1 cellular context compared by ENCODE assay signal in the genomic region with DNA sequence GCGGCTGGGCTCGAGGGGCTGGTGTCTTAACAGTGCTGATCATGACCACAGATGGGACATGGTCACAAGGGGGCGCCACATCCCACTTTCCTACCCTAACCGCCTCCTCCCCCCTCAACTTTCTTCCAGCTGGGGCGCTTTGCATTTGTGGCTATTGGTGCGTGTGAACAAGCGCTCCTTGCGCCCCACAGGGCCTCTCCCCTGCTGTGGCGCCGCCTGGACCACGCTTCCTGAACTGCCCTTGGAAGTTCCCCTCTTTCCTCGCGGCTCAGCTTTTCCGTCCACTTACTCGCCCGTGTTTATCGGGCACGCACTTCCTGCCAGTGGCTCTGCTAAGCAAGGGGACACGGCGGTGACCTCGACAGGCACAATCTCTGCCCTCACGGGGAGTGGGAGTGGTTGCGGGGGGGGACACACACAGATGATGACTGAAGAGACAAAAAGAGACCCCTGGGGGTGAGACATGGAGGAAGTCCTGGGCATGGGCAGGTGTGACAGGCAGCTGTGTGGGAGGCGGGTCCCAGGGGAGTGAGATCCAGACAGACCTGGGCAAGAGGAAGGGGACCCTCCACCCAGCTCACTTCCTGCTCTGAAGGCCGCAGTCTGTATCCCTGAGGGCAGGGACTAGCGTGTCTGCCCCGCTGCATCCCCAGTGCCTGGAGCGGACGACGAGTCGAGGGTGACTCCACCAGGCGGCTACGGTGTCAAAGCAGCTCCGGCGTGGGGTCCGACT.
TF ChIP-seq lines count a peak whose summit lies in the region.

No MANE protein-coding gene starts in this region.

TF ChIP-seq in GM12878, 131 proteins besides CTCF, POLR2A, EP300 and RAD21 (continued from another document and continues in another):
- TF ChIP-seq, protein P1, sequence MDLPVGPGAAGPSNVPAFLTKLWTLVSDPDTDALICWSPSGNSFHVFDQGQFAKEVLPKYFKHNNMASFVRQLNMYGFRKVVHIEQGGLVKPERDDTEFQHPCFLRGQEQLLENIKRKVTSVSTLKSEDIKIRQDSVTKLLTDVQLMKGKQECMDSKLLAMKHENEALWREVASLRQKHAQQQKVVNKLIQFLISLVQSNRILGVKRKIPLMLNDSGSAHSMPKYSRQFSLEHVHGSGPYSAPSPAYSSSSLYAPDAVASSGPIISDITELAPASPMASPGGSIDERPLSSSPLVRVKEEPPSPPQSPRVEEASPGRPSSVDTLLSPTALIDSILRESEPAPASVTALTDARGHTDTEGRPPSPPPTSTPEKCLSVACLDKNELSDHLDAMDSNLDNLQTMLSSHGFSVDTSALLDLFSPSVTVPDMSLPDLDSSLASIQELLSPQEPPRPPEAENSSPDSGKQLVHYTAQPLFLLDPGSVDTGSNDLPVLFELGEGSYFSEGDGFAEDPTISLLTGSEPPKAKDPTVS (IDR thresholded peaks at IDR 0.05; ENCODE audit: low read depth, low read length) = no peak
- TF ChIP-seq FOXM1 (IDR thresholded peaks at IDR 0.05; ENCODE audit: low read depth, low read length) (no peak), BACH1 (IDR thresholded peaks at IDR 0.05; ENCODE audit: borderline replicate concordance) (0 out of 2 replicates have a peak, but pooled peaks have one; percentile 40), POLR2AphosphoS2 (IDR thresholded peaks at IDR 0.05; ENCODE audit: low read depth, low read length) (no peak), EGR1 (IDR thresholded peaks at IDR 0.05; ENCODE audit: borderline replicate concordance in 1 of 2, low read depth in 2 of 2, low read length in 2 of 2) (0 out of 3 replicates have a peak, but pooled peaks of 1 of the 2 experiments have one; percentile 17), TAF1 (IDR thresholded peaks at IDR 0.05; ENCODE audit: borderline replicate concordance, low read depth, low read length) (no peak), SPI1 (IDR thresholded peaks at IDR 0.05; ENCODE audit: borderline replicate concordance, insufficient read depth, low read depth, low read length) (no peak), STAT3 (IDR thresholded peaks at IDR 0.05; ENCODE audit: low read depth, low read length) (no peak), RCOR1 (conservative IDR thresholded peaks at IDR 0.05; ENCODE audit: low read depth, low read length) (no peak), SIX5 (IDR thresholded peaks at IDR 0.05; ENCODE audit: low read depth, low read length, severe bottlenecking) (no peak), CHD1 (IDR thresholded peaks at IDR 0.05; ENCODE audit: low read depth, low read length) (no peak), SREBF1 (IDR thresholded peaks at IDR 0.05; ENCODE audit: low read length) (no peak), HDGF (IDR thresholded peaks at IDR 0.05) (peak; percentile 85), MEF2A (IDR thresholded peaks at IDR 0.05; ENCODE audit: insufficient read depth, low read depth, low read length) (no peak), RBBP5 (conservative IDR thresholded peaks at IDR 0.05) (no peak), SMARCA5 (IDR thresholded peaks at IDR 0.05) (peak; percentile 95), GABPA (IDR thresholded peaks at IDR 0.05; ENCODE audit: low read depth) (no peak), HDAC6 (IDR thresholded peaks at IDR 0.05; ENCODE audit: unreplicated experiment) (no peak), WRNIP1 (IDR thresholded peaks at IDR 0.05; ENCODE audit: borderline replicate concordance, low read depth, low read length) (no peak), YY1 (IDR thresholded peaks at IDR 0.05; ENCODE audit: low read depth, low read length) (peak; percentile 47), MXI1 (IDR thresholded peaks at IDR 0.05; ENCODE audit: low read depth, low read length) (no peak; the same call in 1 of the 2 replicates)
- TF ChIP-seq, protein P2, sequence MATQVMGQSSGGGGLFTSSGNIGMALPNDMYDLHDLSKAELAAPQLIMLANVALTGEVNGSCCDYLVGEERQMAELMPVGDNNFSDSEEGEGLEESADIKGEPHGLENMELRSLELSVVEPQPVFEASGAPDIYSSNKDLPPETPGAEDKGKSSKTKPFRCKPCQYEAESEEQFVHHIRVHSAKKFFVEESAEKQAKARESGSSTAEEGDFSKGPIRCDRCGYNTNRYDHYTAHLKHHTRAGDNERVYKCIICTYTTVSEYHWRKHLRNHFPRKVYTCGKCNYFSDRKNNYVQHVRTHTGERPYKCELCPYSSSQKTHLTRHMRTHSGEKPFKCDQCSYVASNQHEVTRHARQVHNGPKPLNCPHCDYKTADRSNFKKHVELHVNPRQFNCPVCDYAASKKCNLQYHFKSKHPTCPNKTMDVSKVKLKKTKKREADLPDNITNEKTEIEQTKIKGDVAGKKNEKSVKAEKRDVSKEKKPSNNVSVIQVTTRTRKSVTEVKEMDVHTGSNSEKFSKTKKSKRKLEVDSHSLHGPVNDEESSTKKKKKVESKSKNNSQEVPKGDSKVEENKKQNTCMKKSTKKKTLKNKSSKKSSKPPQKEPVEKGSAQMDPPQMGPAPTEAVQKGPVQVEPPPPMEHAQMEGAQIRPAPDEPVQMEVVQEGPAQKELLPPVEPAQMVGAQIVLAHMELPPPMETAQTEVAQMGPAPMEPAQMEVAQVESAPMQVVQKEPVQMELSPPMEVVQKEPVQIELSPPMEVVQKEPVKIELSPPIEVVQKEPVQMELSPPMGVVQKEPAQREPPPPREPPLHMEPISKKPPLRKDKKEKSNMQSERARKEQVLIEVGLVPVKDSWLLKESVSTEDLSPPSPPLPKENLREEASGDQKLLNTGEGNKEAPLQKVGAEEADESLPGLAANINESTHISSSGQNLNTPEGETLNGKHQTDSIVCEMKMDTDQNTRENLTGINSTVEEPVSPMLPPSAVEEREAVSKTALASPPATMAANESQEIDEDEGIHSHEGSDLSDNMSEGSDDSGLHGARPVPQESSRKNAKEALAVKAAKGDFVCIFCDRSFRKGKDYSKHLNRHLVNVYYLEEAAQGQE (IDR thresholded peaks at IDR 0.05; ENCODE audit: low read depth, low read length) = no peak
- TF ChIP-seq, protein P3, sequence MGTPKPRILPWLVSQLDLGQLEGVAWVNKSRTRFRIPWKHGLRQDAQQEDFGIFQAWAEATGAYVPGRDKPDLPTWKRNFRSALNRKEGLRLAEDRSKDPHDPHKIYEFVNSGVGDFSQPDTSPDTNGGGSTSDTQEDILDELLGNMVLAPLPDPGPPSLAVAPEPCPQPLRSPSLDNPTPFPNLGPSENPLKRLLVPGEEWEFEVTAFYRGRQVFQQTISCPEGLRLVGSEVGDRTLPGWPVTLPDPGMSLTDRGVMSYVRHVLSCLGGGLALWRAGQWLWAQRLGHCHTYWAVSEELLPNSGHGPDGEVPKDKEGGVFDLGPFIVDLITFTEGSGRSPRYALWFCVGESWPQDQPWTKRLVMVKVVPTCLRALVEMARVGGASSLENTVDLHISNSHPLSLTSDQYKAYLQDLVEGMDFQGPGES (IDR thresholded peaks at IDR 0.05) = no peak
- TF ChIP-seq, protein P4, sequence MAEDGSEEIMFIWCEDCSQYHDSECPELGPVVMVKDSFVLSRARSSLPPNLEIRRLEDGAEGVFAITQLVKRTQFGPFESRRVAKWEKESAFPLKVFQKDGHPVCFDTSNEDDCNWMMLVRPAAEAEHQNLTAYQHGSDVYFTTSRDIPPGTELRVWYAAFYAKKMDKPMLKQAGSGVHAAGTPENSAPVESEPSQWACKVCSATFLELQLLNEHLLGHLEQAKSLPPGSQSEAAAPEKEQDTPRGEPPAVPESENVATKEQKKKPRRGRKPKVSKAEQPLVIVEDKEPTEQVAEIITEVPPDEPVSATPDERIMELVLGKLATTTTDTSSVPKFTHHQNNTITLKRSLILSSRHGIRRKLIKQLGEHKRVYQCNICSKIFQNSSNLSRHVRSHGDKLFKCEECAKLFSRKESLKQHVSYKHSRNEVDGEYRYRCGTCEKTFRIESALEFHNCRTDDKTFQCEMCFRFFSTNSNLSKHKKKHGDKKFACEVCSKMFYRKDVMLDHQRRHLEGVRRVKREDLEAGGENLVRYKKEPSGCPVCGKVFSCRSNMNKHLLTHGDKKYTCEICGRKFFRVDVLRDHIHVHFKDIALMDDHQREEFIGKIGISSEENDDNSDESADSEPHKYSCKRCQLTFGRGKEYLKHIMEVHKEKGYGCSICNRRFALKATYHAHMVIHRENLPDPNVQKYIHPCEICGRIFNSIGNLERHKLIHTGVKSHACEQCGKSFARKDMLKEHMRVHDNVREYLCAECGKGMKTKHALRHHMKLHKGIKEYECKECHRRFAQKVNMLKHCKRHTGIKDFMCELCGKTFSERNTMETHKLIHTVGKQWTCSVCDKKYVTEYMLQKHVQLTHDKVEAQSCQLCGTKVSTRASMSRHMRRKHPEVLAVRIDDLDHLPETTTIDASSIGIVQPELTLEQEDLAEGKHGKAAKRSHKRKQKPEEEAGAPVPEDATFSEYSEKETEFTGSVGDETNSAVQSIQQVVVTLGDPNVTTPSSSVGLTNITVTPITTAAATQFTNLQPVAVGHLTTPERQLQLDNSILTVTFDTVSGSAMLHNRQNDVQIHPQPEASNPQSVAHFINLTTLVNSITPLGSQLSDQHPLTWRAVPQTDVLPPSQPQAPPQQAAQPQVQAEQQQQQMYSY (CRISPR knock-in tag; IDR thresholded peaks at IDR 0.05) = no peak
- TF ChIP-seq, protein P5, sequence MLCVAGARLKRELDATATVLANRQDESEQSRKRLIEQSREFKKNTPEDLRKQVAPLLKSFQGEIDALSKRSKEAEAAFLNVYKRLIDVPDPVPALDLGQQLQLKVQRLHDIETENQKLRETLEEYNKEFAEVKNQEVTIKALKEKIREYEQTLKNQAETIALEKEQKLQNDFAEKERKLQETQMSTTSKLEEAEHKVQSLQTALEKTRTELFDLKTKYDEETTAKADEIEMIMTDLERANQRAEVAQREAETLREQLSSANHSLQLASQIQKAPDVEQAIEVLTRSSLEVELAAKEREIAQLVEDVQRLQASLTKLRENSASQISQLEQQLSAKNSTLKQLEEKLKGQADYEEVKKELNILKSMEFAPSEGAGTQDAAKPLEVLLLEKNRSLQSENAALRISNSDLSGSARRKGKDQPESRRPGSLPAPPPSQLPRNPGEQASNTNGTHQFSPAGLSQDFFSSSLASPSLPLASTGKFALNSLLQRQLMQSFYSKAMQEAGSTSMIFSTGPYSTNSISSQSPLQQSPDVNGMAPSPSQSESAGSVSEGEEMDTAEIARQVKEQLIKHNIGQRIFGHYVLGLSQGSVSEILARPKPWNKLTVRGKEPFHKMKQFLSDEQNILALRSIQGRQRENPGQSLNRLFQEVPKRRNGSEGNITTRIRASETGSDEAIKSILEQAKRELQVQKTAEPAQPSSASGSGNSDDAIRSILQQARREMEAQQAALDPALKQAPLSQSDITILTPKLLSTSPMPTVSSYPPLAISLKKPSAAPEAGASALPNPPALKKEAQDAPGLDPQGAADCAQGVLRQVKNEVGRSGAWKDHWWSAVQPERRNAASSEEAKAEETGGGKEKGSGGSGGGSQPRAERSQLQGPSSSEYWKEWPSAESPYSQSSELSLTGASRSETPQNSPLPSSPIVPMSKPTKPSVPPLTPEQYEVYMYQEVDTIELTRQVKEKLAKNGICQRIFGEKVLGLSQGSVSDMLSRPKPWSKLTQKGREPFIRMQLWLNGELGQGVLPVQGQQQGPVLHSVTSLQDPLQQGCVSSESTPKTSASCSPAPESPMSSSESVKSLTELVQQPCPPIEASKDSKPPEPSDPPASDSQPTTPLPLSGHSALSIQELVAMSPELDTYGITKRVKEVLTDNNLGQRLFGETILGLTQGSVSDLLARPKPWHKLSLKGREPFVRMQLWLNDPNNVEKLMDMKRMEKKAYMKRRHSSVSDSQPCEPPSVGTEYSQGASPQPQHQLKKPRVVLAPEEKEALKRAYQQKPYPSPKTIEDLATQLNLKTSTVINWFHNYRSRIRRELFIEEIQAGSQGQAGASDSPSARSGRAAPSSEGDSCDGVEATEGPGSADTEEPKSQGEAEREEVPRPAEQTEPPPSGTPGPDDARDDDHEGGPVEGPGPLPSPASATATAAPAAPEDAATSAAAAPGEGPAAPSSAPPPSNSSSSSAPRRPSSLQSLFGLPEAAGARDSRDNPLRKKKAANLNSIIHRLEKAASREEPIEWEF (IDR thresholded peaks at IDR 0.05; ENCODE audit: insufficient replicate concordance, low read depth, low read length) = peak; percentile 44
- TF ChIP-seq, protein P6, sequence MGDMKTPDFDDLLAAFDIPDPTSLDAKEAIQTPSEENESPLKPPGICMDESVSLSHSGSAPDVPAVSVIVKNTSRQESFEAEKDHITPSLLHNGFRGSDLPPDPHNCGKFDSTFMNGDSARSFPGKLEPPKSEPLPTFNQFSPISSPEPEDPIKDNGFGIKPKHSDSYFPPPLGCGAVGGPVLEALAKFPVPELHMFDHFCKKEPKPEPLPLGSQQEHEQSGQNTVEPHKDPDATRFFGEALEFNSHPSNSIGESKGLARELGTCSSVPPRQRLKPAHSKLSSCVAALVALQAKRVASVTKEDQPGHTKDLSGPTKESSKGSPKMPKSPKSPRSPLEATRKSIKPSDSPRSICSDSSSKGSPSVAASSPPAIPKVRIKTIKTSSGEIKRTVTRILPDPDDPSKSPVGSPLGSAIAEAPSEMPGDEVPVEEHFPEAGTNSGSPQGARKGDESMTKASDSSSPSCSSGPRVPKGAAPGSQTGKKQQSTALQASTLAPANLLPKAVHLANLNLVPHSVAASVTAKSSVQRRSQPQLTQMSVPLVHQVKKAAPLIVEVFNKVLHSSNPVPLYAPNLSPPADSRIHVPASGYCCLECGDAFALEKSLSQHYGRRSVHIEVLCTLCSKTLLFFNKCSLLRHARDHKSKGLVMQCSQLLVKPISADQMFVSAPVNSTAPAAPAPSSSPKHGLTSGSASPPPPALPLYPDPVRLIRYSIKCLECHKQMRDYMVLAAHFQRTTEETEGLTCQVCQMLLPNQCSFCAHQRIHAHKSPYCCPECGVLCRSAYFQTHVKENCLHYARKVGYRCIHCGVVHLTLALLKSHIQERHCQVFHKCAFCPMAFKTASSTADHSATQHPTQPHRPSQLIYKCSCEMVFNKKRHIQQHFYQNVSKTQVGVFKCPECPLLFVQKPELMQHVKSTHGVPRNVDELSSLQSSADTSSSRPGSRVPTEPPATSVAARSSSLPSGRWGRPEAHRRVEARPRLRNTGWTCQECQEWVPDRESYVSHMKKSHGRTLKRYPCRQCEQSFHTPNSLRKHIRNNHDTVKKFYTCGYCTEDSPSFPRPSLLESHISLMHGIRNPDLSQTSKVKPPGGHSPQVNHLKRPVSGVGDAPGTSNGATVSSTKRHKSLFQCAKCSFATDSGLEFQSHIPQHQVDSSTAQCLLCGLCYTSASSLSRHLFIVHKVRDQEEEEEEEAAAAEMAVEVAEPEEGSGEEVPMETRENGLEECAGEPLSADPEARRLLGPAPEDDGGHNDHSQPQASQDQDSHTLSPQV (IDR thresholded peaks at IDR 0.05) = no peak
- TF ChIP-seq, protein P7, sequence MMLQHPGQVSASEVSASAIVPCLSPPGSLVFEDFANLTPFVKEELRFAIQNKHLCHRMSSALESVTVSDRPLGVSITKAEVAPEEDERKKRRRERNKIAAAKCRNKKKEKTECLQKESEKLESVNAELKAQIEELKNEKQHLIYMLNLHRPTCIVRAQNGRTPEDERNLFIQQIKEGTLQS (IDR thresholded peaks at IDR 0.05; ENCODE audit: borderline replicate concordance, extremely low read depth, low read depth, low read length) = no peak
